In genomic region chr9:7615344-7615743, GRCh38 we compare ENCODE assay signal across 31 cellular contexts.
"Had no signal": no experiment of that assay in that cellular context is flagged by ENCODE, and none has a peak within 500 bp of the region (broad histone marks: within the 10 kb centered on the region; RNA-seq: fewer than 3 reads in every experiment).

No MANE protein-coding gene starts in this region.

- H3K4me3 ChIP-seq: ascending aorta, breast epithelium, coronary artery, dorsolateral prefrontal cortex, esophagus muscularis mucosa, gastroesophageal sphincter, heart right ventricle had no signal

- DNase-seq: activated CD4-positive, alpha-beta memory T cell treated with anti-CD3 and anti-CD28 coated beads for 36 hours; activated CD4-positive, alpha-beta T cell treated with anti-CD3 and anti-CD28 coated beads for 36 hours; activated CD4-positive, alpha-beta T cell treated with anti-CD3 and anti-CD28 coated beads, Interleukin-2, amount 10 ng/mL, durations not matched to agents 24 days and 14 days; activated CD4-positive, CD25-positive, alpha-beta regulatory T cell; activated CD4-positive, CD25-positive, alpha-beta regulatory T cell treated with anti-CD3 and anti-CD28 coated beads, Interleukin-2, amount 50 U/mL, for 72 hours; activated CD8-positive, alpha-beta memory T cell treated with anti-CD3 and anti-CD28 coated beads, Interleukin-2, amount 10 ng/mL, durations not matched to agents 7 days and 5 days; activated CD8-positive, alpha-beta memory T cell treated with anti-CD3 and anti-CD28 coated beads, Interleukin-2, amount 50 U/mL, for 4 hours; activated gamma-delta T cell; activated naive CD4-positive, alpha-beta T cell; activated naive CD4-positive, alpha-beta T cell treated with anti-CD3 and anti-CD28 coated beads, Interleukin-2, amount 10 ng/mL, durations not matched to agents 7 days and 5 days; activated naive CD8-positive, alpha-beta T cell treated with anti-CD3 and anti-CD28 coated beads, Interleukin-2, amount 10 ng/mL, durations not matched to agents 7 days and 5 days; activated T-cell treated with anti-CD3 and anti-CD28 coated beads, Interleukin-2, amount 50 U/mL, for 1 hour; activated T-cell treated with anti-CD3 and anti-CD28 coated beads, Interleukin-2, amount 50 U/mL, for 48 hours; dorsolateral prefrontal cortex; effector memory CD4-positive, alpha-beta T cell; endodermal cell; erythroblast; foreskin melanocyte; heart right ventricle; T-helper 2 cell had no signal

- H3K9me3 Mint-ChIP-seq: activated CD4-positive, alpha-beta memory T cell treated with anti-CD3 and anti-CD28 coated beads for 36 hours; activated T-helper 1 cell treated with anti-CD3 and anti-CD28 coated beads, Interleukin-12 subunit alpha, Interleukin-12 subunit beta, Interleukin-2, Interleukin-4 antibody, amounts not matched to agents 30 ng/mL and 10 ng/mL and 1 ng/mL, durations not matched to agents 14 hours and 24 hours and 36 hours; activated T-helper 2 cell treated with anti-CD3 and anti-CD28 coated beads, Interferon-gamma antibody, Interleukin-2, Interleukin-4, amounts not matched to agents 10 μg/mL and 5 μg/mL and 100 μg/mL, durations not matched to agents 14 hours and 24 hours and 36 hours; central memory CD8-positive, alpha-beta T cell; dendritic cell treated with granulocyte-macrophage colony-stimulating factor and Interleukin-4, amounts not matched to agents 40 ng/mL and 50 ng/mL, for 4 days had no signal

- ATAC-seq: activated CD4-positive, alpha-beta T cell treated with anti-CD3 and anti-CD28 coated beads for 36 hours; activated CD8-positive, alpha-beta memory T cell treated with anti-CD3 and anti-CD28 coated beads, Interleukin-2, amount 10 ng/mL, durations not matched to agents 7 days and 5 days; activated naive CD4-positive, alpha-beta T cell treated with anti-CD3 and anti-CD28 coated beads, Interleukin-2, amount 50 U/mL, for 72 hours; gastroesophageal sphincter; heart right ventricle had no signal

- H3K4me3 Mint-ChIP-seq: activated CD4-positive, alpha-beta memory T cell treated with anti-CD3 and anti-CD28 coated beads for 36 hours; activated CD4-positive, alpha-beta T cell treated with anti-CD3 and anti-CD28 coated beads for 36 hours; activated CD4-positive, alpha-beta T cell treated with anti-CD3 and anti-CD28 coated beads, Interleukin-2, amount 10 ng/mL, durations not matched to agents 24 days and 14 days; activated CD8-positive, alpha-beta memory T cell treated with anti-CD3 and anti-CD28 coated beads, Interleukin-2, amount 10 ng/mL, durations not matched to agents 7 days and 5 days; activated naive CD4-positive, alpha-beta T cell treated with anti-CD3 and anti-CD28 coated beads, Interleukin-2, amount 10 ng/mL, durations not matched to agents 7 days and 5 days; activated naive CD8-positive, alpha-beta T cell treated with anti-CD3 and anti-CD28 coated beads, Interleukin-2, amount 10 ng/mL, durations not matched to agents 7 days and 5 days; activated T-helper 1 cell treated with anti-CD3 and anti-CD28 coated beads, Interleukin-12 subunit alpha, Interleukin-12 subunit beta, Interleukin-2, Interleukin-4 antibody, amounts not matched to agents 30 ng/mL and 10 ng/mL and 1 ng/mL, durations not matched to agents 14 hours and 24 hours and 36 hours; brain; central memory CD8-positive, alpha-beta T cell; dendritic cell treated with granulocyte-macrophage colony-stimulating factor and Interleukin-4, amounts not matched to agents 40 ng/mL and 50 ng/mL, for 4 days; endodermal cell had no signal

- H3K36me3 Mint-ChIP-seq: activated CD4-positive, alpha-beta memory T cell treated with anti-CD3 and anti-CD28 coated beads for 36 hours; activated naive CD4-positive, alpha-beta T cell treated with anti-CD3 and anti-CD28 coated beads, Interleukin-2, amount 50 U/mL, for 72 hours; activated naive CD8-positive, alpha-beta T cell treated with anti-CD3 and anti-CD28 coated beads, Interleukin-2, amount 10 ng/mL, durations not matched to agents 7 days and 5 days; brain had no signal

- H3K27ac Mint-ChIP-seq: activated CD4-positive, alpha-beta memory T cell treated with anti-CD3 and anti-CD28 coated beads for 36 hours; activated CD4-positive, alpha-beta T cell treated with anti-CD3 and anti-CD28 coated beads for 36 hours; activated CD4-positive, alpha-beta T cell treated with anti-CD3 and anti-CD28 coated beads, Interleukin-2, amount 10 ng/mL, durations not matched to agents 24 days and 14 days; activated CD8-positive, alpha-beta memory T cell treated with anti-CD3 and anti-CD28 coated beads, Interleukin-2, amount 10 ng/mL, durations not matched to agents 7 days and 5 days; activated naive CD4-positive, alpha-beta T cell treated with anti-CD3 and anti-CD28 coated beads, Interleukin-2, amount 50 U/mL, for 72 hours; activated naive CD8-positive, alpha-beta T cell treated with anti-CD3 and anti-CD28 coated beads, Interleukin-2, amount 10 ng/mL, durations not matched to agents 7 days and 5 days; activated T-helper 1 cell treated with anti-CD3 and anti-CD28 coated beads, Interleukin-12 subunit alpha, Interleukin-12 subunit beta, Interleukin-2, Interleukin-4 antibody, amounts not matched to agents 30 ng/mL and 10 ng/mL and 1 ng/mL, durations not matched to agents 14 hours and 24 hours and 36 hours; activated T-helper 2 cell treated with anti-CD3 and anti-CD28 coated beads, Interferon-gamma antibody, Interleukin-2, Interleukin-4, amounts not matched to agents 10 μg/mL and 5 μg/mL and 100 μg/mL, durations not matched to agents 14 hours and 24 hours and 36 hours; brain; dendritic cell treated with granulocyte-macrophage colony-stimulating factor and Interleukin-4, amounts not matched to agents 40 ng/mL and 50 ng/mL, for 4 days; endodermal cell had no signal

- H3K4me1 Mint-ChIP-seq: brain had no signal

- H3K27me3 Mint-ChIP-seq: activated CD4-positive, alpha-beta memory T cell treated with anti-CD3 and anti-CD28 coated beads for 36 hours; activated CD4-positive, alpha-beta T cell treated with anti-CD3 and anti-CD28 coated beads for 36 hours; activated CD8-positive, alpha-beta memory T cell treated with anti-CD3 and anti-CD28 coated beads, Interleukin-2, amount 10 ng/mL, durations not matched to agents 7 days and 5 days; activated naive CD4-positive, alpha-beta T cell treated with anti-CD3 and anti-CD28 coated beads, Interleukin-2, amount 10 ng/mL, durations not matched to agents 7 days and 5 days; brain; central memory CD8-positive, alpha-beta T cell; dendritic cell treated with granulocyte-macrophage colony-stimulating factor and Interleukin-4, amounts not matched to agents 40 ng/mL and 50 ng/mL, for 4 days had no signal
